Comparison of ENCODE assay signal across 16 cellular contexts in the genomic region with DNA sequence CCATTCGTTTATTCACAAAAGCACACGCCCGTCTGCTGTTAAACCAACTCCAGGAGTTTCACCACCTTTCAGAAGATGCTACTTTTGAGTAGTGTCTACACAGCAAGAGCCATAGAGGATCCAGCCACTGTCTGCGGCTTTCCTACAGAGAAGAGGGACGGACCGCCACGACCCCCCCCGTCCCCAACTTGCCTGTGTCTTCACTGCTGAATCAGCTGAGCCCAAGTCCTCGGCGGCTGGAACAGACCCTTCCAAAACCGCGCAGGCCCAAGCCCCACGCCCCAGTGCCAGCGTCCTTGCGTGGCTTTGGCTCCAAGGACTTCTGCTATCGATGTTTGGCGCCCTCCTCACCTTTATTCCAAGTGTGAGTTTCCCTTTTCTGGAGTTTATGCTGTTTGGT.
"Had no signal": no experiment of that assay in that cellular context is flagged by ENCODE, and none has a peak within 500 bp of the region (broad histone marks: within the 10 kb centered on the region; RNA-seq: fewer than 3 reads in every experiment).

No MANE protein-coding gene starts in this region.

- H3K4me1 ChIP-seq: parathyroid adenoma, prostate gland, right lobe of liver had no signal

- H3K36me3 ChIP-seq: heart left ventricle, lower lobe of right lung, neural progenitor cell, prostate gland, right lobe of liver had no signal

- ATAC-seq: heart left ventricle; left lobe of liver; lower lobe of right lung; natural killer cell treated with Interleukin-12 subunit alpha and Interleukin-12 subunit beta and Interleukin-15 and Interleukin-18, amount 100 ng/mL, for 72 hours; right lobe of liver had no signal

- H3K27ac ChIP-seq: heart left ventricle, lower lobe of right lung, neural progenitor cell, parathyroid adenoma, prostate gland, right lobe of liver, skin epidermis had no signal

- H3K9me3 ChIP-seq: prostate gland, right lobe of liver had no signal

- H3K27me3 ChIP-seq: right lobe of liver had no signal

- H3K4me3 ChIP-seq: heart left ventricle, lower lobe of right lung, neural progenitor cell, prostate gland, right lobe of liver, skin epidermis had no signal

- DNase-seq: heart left ventricle; hippocampal formation; lower lobe of right lung; midbrain; occipital lobe; stimulated activated CD4-positive, alpha-beta T cell treated with anti-CD3 and anti-CD28 coated beads, Interleukin-12 subunit alpha, Interleukin-12 subunit beta, amount 100 ng/mL, for 4 hours; stimulated activated CD4-positive, alpha-beta T cell treated with anti-CD3 and anti-CD28 coated beads, Interleukin-2, amount 100 ng/mL, for 48 hours; stimulated activated naive CD4-positive, alpha-beta T cell treated with Interleukin-2 at 50 U/mL for 16 hours; trophoblast cell had no signal
